In genomic region chr6:33492093-33492492, GRCh38 we compare ENCODE assay signal across 20 cellular contexts. TPM values are rescaled to one million over a fixed set of nuclear protein-coding genes. Genes with fewer than 3 reads are reported as not detected.
DNase-seq lines count a peak whose midpoint lies in the region; ATAC-seq and TF ChIP-seq lines count a peak whose summit lies in the region.
"Had no signal": no experiment of that assay in that cellular context is flagged by ENCODE, and none has a peak within 500 bp of the region (broad histone marks: within the 10 kb centered on the region; RNA-seq: fewer than 3 reads in every experiment).

No MANE protein-coding gene starts in this region.

- TF ChIP-seq CTCF in HCT116 (IDR thresholded peaks at IDR 0.05 in 2 of 3, conservative IDR thresholded peaks at IDR 0.05 in 1 of 3; ENCODE audit: borderline replicate concordance in 1 of 3, insufficient read depth in 1 of 3, low read depth in 2 of 3, low read length in 2 of 3) (peak in 2 of 3 experiments; percentile 17 to 25; a peak in 2 of 6 replicates), WTC11 (IDR thresholded peaks at IDR 0.05) (no peak)

- H3K27me3 Mint-ChIP-seq in WTC11 (ENCODE audit: low read depth) = peaks cover 14% of the 10 kb centered on the region

- no peaks in the 10 kb centered on the region for H3K9me3 ChIP-seq in HCT116 (ENCODE audit: control insufficient read depth in 1 of 2, insufficient read depth in 1 of 2, low read depth in 1 of 2, low read length in 2 of 2)
- H3K9me3 ChIP-seq: esophagus squamous epithelium, gastroesophageal sphincter, prostate gland had no signal

- intact Hi-C loops in HCT116 (cut with micrococcal nuclease) = no loop called here

- H3K4me1 ChIP-seq in HCT116 (ENCODE audit: control insufficient read depth in 1 of 2, insufficient read depth in 2 of 2, low read length in 2 of 2) = peaks cover 0 to 3% of the 10 kb centered on the region in 2 experiments; a peak in 1 of 4 replicates
- H3K4me1 ChIP-seq: esophagus squamous epithelium, gastroesophageal sphincter, prostate gland had no signal

- H3K4me3 ChIP-seq in HCT116 (replicated peaks in 1 of 2; ENCODE audit: low read depth in 1 of 2, low read length in 2 of 2) = no peak overlapping the region
- H3K4me3 ChIP-seq: esophagus squamous epithelium, gastroesophageal sphincter, lung, PC-9, prostate gland had no signal

- ATAC-seq in HCT116 = peak; percentile 27; the same call in 1 of the 2 replicates
- peak; percentile 81 for ATAC-seq in WTC11
- ATAC-seq: activated CD8-positive, alpha-beta memory T cell treated with anti-CD3 and anti-CD28 coated beads, Interleukin-2, amount 10 ng/mL, durations not matched to agents 7 days and 5 days; effector memory CD8-positive, alpha-beta T cell; gastroesophageal sphincter had no signal

- no peaks in the 10 kb centered on the region for H3K9me2 ChIP-seq in HCT116 (ENCODE audit: insufficient read depth)

- TF ChIP-seq RAD21 in HCT116 (IDR thresholded peaks at IDR 0.05; ENCODE audit: low read depth) = peak; percentile 49

- TF ChIP-seq POLR2A in HCT116 (IDR thresholded peaks at IDR 0.05; ENCODE audit: borderline replicate concordance, extremely low read depth, insufficient read depth, insufficient read length) = no peak

- H3K4me1 Mint-ChIP-seq in WTC11 = peaks cover 6% of the 10 kb centered on the region
- H3K4me1 Mint-ChIP-seq: activated naive CD8-positive, alpha-beta T cell treated with anti-CD3 and anti-CD28 coated beads, Interleukin-2, amount 10 ng/mL, durations not matched to agents 7 days and 5 days; CD4-positive, alpha-beta memory T cell had no signal

- H2AFZ ChIP-seq in HCT116 (ENCODE audit: low read depth, low read length, poor library complexity, severe bottlenecking) = no peak overlapping the region
- H2AFZ ChIP-seq: PC-9 had no signal

- no peak overlapping the region for H3K4me2 ChIP-seq in HCT116 (ENCODE audit: low read length)
- H3K4me2 ChIP-seq: PC-9 had no signal

- no peak overlapping the region for H3K9ac ChIP-seq in HCT116 (ENCODE audit: low read length)

- BruUV-seq in HCT116 (replicated peaks; lab: Mats Ljungman, UMichigan) = no TSS peak

- no peaks in the 10 kb centered on the region for H4K20me1 ChIP-seq in HCT116 (ENCODE audit: insufficient read depth)

- H3K27ac ChIP-seq in HCT116 (ENCODE audit: low read depth, low read length) = no peak overlapping the region
- H3K27ac ChIP-seq: esophagus squamous epithelium, gastroesophageal sphincter, PC-9, prostate gland had no signal

- POLR2A ChIA-PET in HCT116 (lab: Charles Lee) = no interaction called here
- POLR2A ChIA-PET in WTC11 (lab: Charles Lee) = no interaction called here

- H3K36me3 ChIP-seq in HCT116 (ENCODE audit: control insufficient read depth in 1 of 2, insufficient read depth in 2 of 2, low read length in 2 of 2) = no peaks in the 10 kb centered on the region
- H3K36me3 ChIP-seq: esophagus squamous epithelium, gastroesophageal sphincter, prostate gland had no signal

- H3K27me3 ChIP-seq in HCT116 (ENCODE audit: insufficient read depth, low read length) = no peaks in the 10 kb centered on the region

- H3K79me2 ChIP-seq in HCT116 (ENCODE audit: insufficient read depth, low read length) = no peaks in the 10 kb centered on the region

- H3K36me3 Mint-ChIP-seq in WTC11 = no peaks in the 10 kb centered on the region
- H3K36me3 Mint-ChIP-seq: activated CD8-positive, alpha-beta memory T cell treated with anti-CD3 and anti-CD28 coated beads, Interleukin-2, amount 10 ng/mL, durations not matched to agents 7 days and 5 days; activated naive CD8-positive, alpha-beta T cell treated with anti-CD3 and anti-CD28 coated beads, Interleukin-2, amount 10 ng/mL, durations not matched to agents 7 days and 5 days; CD4-positive, alpha-beta memory T cell had no signal

- no peaks in the 10 kb centered on the region for H3K9me3 Mint-ChIP-seq in WTC11
- H3K9me3 Mint-ChIP-seq: activated naive CD8-positive, alpha-beta T cell treated with anti-CD3 and anti-CD28 coated beads, Interleukin-2, amount 10 ng/mL, durations not matched to agents 7 days and 5 days; CD4-positive, alpha-beta memory T cell; effector memory CD8-positive, alpha-beta T cell had no signal

- peak; percentile 7 for DNase-seq in ELR (ENCODE audit: low read depth)
- no peak for DNase-seq in HCT116 (ENCODE audit: low read depth, low spot score)
- peak; percentile 17 for DNase-seq in WTC11 (ENCODE audit: low spot score)
- DNase-seq in left kidney (ENCODE audit: low read depth, low spot score) = peak; percentile 33
- no peak for DNase-seq in activated T-cell treated with anti-CD3 and anti-CD28 coated beads, Interleukin-2, amount 50 U/mL, for 1 hour
- no peak for DNase-seq in DMS153 (lab: John Stamatoyannopoulos, UW)
- DNase-seq in RPMI8226 = no peak
- DNase-seq: activated CD4-positive, alpha-beta T cell treated with anti-CD3 and anti-CD28 coated beads for 48 hours; activated CD8-positive, alpha-beta memory T cell treated with anti-CD3 and anti-CD28 coated beads, Interleukin-2, amount 10 ng/mL, durations not matched to agents 7 days and 5 days; activated naive CD8-positive, alpha-beta T cell treated with anti-CD3 and anti-CD28 coated beads, Interleukin-2, amount 10 ng/mL, durations not matched to agents 7 days and 5 days; CD4-positive, alpha-beta memory T cell; effector memory CD8-positive, alpha-beta T cell; esophagus squamous epithelium; KG1; NCI-H187; NCI-H69; PC-9 had no signal

- no peak overlapping the region for H3K4me3 Mint-ChIP-seq in WTC11
- H3K4me3 Mint-ChIP-seq: activated CD8-positive, alpha-beta memory T cell treated with anti-CD3 and anti-CD28 coated beads, Interleukin-2, amount 10 ng/mL, durations not matched to agents 7 days and 5 days; activated naive CD8-positive, alpha-beta T cell treated with anti-CD3 and anti-CD28 coated beads, Interleukin-2, amount 10 ng/mL, durations not matched to agents 7 days and 5 days; CD4-positive, alpha-beta memory T cell; effector memory CD8-positive, alpha-beta T cell had no signal

- H3K27ac Mint-ChIP-seq in WTC11 = no peak overlapping the region
- H3K27ac Mint-ChIP-seq: activated CD8-positive, alpha-beta memory T cell treated with anti-CD3 and anti-CD28 coated beads, Interleukin-2, amount 10 ng/mL, durations not matched to agents 7 days and 5 days; activated naive CD8-positive, alpha-beta T cell treated with anti-CD3 and anti-CD28 coated beads, Interleukin-2, amount 10 ng/mL, durations not matched to agents 7 days and 5 days; effector memory CD8-positive, alpha-beta T cell had no signal

- CTCF ChIA-PET in HCT116 (lab: Charles Lee) = no interaction called here
- CTCF ChIA-PET in WTC11 (lab: Charles Lee) = no interaction called here

- RAD21 ChIA-PET in HCT116 (lab: Charles Lee; ENCODE audit: low non-redundant PET in 1 of 2, low total read pairs in 2 of 2, uncharacterized antibody in 2 of 2, unreplicated experiment in 2 of 2) = no interaction called here

TF ChIP-seq in HCT116, 20 proteins besides CTCF, POLR2A, EP300 and RAD21 (continues in another document):
- TF ChIP-seq YY1 (IDR thresholded peaks at IDR 0.05; ENCODE audit: extremely low read depth, insufficient replicate concordance, low read depth, low read length) (no peak), ATF3 (IDR thresholded peaks at IDR 0.05) (no peak), SIN3A (IDR thresholded peaks at IDR 0.05; ENCODE audit: low read depth) (no peak), EZH2 (IDR thresholded peaks at IDR 0.05) (no peak), TCF7L2 (IDR thresholded peaks at IDR 0.05; ENCODE audit: borderline replicate concordance, extremely low read depth, insufficient read depth, insufficient read length) (no peak), SP1 (IDR thresholded peaks at IDR 0.05; ENCODE audit: low read depth) (no peak), CBX3 (IDR thresholded peaks at IDR 0.05; ENCODE audit: low read depth) (no peak)

TF ChIP-seq in WTC11, 78 proteins besides CTCF, POLR2A, EP300 and RAD21 (continues in another document):
- TF ChIP-seq ESRRA (CRISPR knock-in tag; IDR thresholded peaks at IDR 0.05; ENCODE audit: borderline replicate concordance) = no peak
- TF ChIP-seq E2F1 (CRISPR knock-in tag; IDR thresholded peaks at IDR 0.05) = no peak
- no peak for TF ChIP-seq EMX1 (CRISPR knock-in tag; IDR thresholded peaks at IDR 0.05)

RNA-seq across cellular contexts. Expression of gene ZBTB9, which starts 37.7 kb away (rescaled TPM):
- total RNA-seq in HCT116 (2021; ENCODE audit: unreplicated experiment) = 14.2 TPM
- 9.1 and 11.0 TPM in 2 replicates for polyA plus RNA-seq in HCT116 (2012)
- total RNA-seq in WTC11 (2021) = 19.4 to 21.2 TPM (median 20.8 TPM) in 3 replicates

Comparison
In these comparisons a context has a peak if more than half of its experiments do, and no peak if none do; other contexts are left out.
1. DNase-seq: peak in ELR (single experiment), WTC11 (single experiment) and left kidney (single experiment); none in HCT116 (single experiment), activated T-cell treated with anti-CD3 and anti-CD28 coated beads, Interleukin-2, amount 50 U/mL, for 1 hour (single experiment), DMS153 (single experiment) and RPMI8226 (single experiment).